Comparison of ENCODE assay signal across 9 cellular contexts in the genomic region with DNA sequence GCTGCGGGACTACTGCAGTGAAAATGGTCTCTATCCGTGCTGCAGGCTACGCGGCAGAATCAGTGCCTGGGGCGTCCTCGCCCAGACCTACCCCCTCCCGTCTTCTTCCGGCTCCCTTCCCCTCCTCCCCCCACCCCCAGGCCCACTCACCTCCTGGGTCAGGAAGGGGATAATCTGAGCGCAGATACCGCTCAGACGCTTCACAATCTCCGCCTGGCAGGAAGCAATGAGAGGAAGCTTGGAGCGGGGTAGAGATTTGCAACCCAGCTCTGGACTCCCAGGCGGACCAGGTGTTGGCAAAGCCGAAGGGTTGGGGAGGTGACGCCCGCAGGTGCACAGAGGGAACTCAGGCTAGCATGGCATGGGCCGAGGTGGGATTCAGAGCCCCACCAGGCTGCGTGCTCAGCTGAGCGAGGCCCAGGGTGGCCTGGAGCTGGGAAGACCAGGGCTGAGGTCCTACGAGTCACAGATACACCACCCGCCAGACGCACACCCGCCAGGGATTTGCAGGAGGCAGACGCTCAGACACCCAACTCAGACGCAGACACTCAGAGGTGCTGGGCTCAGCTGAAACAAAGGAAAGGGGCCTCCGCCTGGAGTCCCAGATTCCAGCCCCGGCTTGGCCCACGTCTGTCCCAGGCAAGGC. TPM values are rescaled to one million over a fixed set of nuclear protein-coding genes. Genes with fewer than 3 reads are reported as not detected.
A peak's percentile ranks its signal among the peaks of the same experiment; 100 is the strongest.
DNase-seq lines count a peak whose midpoint lies in the region; ATAC-seq, FAIRE-seq and TF ChIP-seq lines count a peak whose summit lies in the region.
"Had no signal": no experiment of that assay in that cellular context is flagged by ENCODE, and none has a peak within 500 bp of the region (broad histone marks: within the 10 kb centered on the region; RNA-seq: fewer than 3 reads in every experiment).

No MANE protein-coding gene starts in this region.

- H2AK5ac ChIP-seq in H1 (ENCODE audit: low read depth, low read length) (no peak overlapping the region), neuronal stem cell (ENCODE audit: low read depth, low read length) (peak overlapping the region; percentile 13)

- H3K79me2 ChIP-seq in H1 (ENCODE audit: control insufficient read depth in 1 of 2, insufficient read depth in 2 of 2, low read length in 2 of 2) = no peaks in the 10 kb centered on the region

- H3K23me2 ChIP-seq in H1 (ENCODE audit: low read depth, low read length) = peaks cover 9% of the 10 kb centered on the region; the same call in 1 of the 2 replicates

- H3K27ac ChIP-seq in H1 (ENCODE audit: low read depth, low read length) (no peak overlapping the region), neuronal stem cell (replicated peaks; ENCODE audit: low read length) (no peak overlapping the region)

- no peak overlapping the region for H3K56ac ChIP-seq in H1 (replicated peaks; ENCODE audit: insufficient read length, low read depth, low read length)

- TF ChIP-seq EP300 in H1 (IDR thresholded peaks at IDR 0.05; ENCODE audit: borderline replicate concordance in 1 of 2, low read depth in 2 of 2, low read length in 2 of 2) = no peak

- POLR2A ChIA-PET in H1 (lab: Charles Lee; ENCODE audit: partially characterized antibody) = interaction anchor here (0.8 to 2.8 kb wide), 4 partner anchors 9 to 38 kb away, joined by 3 to 20 read pairs (median 7); no protein-coding TSS in a partner anchor

- H3K36me3 ChIP-seq in H1 (ENCODE audit: control insufficient read depth in 2 of 4, insufficient read depth in 4 of 4, low read length in 3 of 4) (no peaks in the 10 kb centered on the region), neuronal stem cell (replicated peaks in 1 of 2; ENCODE audit: control insufficient read depth in 2 of 2, insufficient read depth in 2 of 2, low read length in 2 of 2) (no peaks in the 10 kb centered on the region)

- H3K27me3 ChIP-seq in H1 (replicated peaks in 1 of 4; ENCODE audit: control insufficient read depth in 3 of 4, extremely low read depth in 1 of 4, insufficient read depth in 3 of 4, low read length in 3 of 4) = peaks cover 9 to 43% (median 35%) of the 10 kb centered on the region in 4 experiments
- peaks cover 18 to 73% (median 54%) of the 10 kb centered on the region in 3 experiments for H3K27me3 ChIP-seq in neuronal stem cell (ENCODE audit: control insufficient read depth in 3 of 3, insufficient read depth in 3 of 3, low read depth in 1 of 3, low read length in 3 of 3)

- no peaks in the 10 kb centered on the region for H3K9me3 ChIP-seq in H1 (ENCODE audit: insufficient read depth in 2 of 2, low read depth in 1 of 2, low read length in 1 of 2)
- peaks cover 0 to 9% of the 10 kb centered on the region in 2 donors for H3K9me3 ChIP-seq in neuronal stem cell (replicated peaks in 1 of 2; ENCODE audit: control insufficient read depth in 2 of 2, insufficient read depth in 1 of 2, low read depth in 1 of 2, low read length in 2 of 2)

- H2BK20ac ChIP-seq in H1 (ENCODE audit: low read length) = no peak overlapping the region

- no peak for TF ChIP-seq CTCF in H1 (IDR thresholded peaks at IDR 0.05; ENCODE audit: control extremely low read depth in 1 of 3, insufficient read depth in 1 of 3, low read depth in 1 of 3, low read length in 3 of 3)

- H3K4me2 ChIP-seq in H1 (ENCODE audit: insufficient read depth in 1 of 2, low read depth in 2 of 2, low read length in 2 of 2) (peak overlapping the region; percentile 74 to 80), neuronal stem cell (ENCODE audit: insufficient read depth, low read length, poor library complexity, severe bottlenecking) (peak overlapping the region; percentile 20)

- H3K9ac ChIP-seq in H1 (replicated peaks in 1 of 4; ENCODE audit: extremely low read depth in 1 of 4, low read depth in 3 of 4, low read length in 3 of 4) (no peak overlapping the region), neuronal stem cell (ENCODE audit: low read depth, low read length, poor library complexity) (peak overlapping the region; percentile 24)

- H2BK15ac ChIP-seq in H1 (ENCODE audit: low read length) (peak overlapping the region; percentile 20; the same call in 1 of the 2 replicates), neuronal stem cell (ENCODE audit: low read length) (no peak overlapping the region)

- H3K4me3 ChIP-seq in H1 (ENCODE audit: extremely low read depth in 1 of 4, insufficient read depth in 2 of 4, low read depth in 3 of 4, low read length in 4 of 4) (peak overlapping the region; percentile 4 to 46 (median 8); a peak in 5 of 8 replicates), neuronal stem cell (ENCODE audit: low read length in 2 of 2) (no peak overlapping the region)

- 26% methylated on average over 21 of the region's 29 CpGs; no CpG with 5 or more reads in 1 of the 2 experiments for WGBS in H1 (ENCODE audit: extremely low coverage in 1 of 2, insufficient coverage in 1 of 2, insufficient read length in 1 of 2, insufficient replicate concordance in 2 of 2, low coverage in 1 of 2, low lambda C conversion rate in 2 of 2, missing lambda C conversion rate in 1 of 2), 2 experiments
- no CpG with 5 or more reads among the region's 29 CpGs for WGBS in neuronal stem cell (ENCODE audit: extremely low coverage in 2 of 2, insufficient read length in 2 of 2, insufficient replicate concordance in 1 of 2), 2 donors

- CTCF ChIA-PET in H1 (lab: Charles Lee; ENCODE audit: partially characterized antibody) = interaction anchor here (0.6 to 2.4 kb wide), 12 partner anchors 10 to 137 kb away, joined by 3 to 10 read pairs (median 4); no protein-coding TSS in a partner anchor

- H2BK120ac ChIP-seq in H1 (replicated peaks; ENCODE audit: low read depth, low read length) = peak overlapping the region; percentile 24
- no peak overlapping the region for H2BK120ac ChIP-seq in neuronal stem cell (ENCODE audit: low read depth, low read length)

- H3K23ac ChIP-seq in H1 (ENCODE audit: insufficient read length) = no peak overlapping the region
- H3K23ac ChIP-seq in neuronal stem cell (ENCODE audit: low read depth, low read length, poor library complexity) = peak overlapping the region; percentile 85

- no peak for TF ChIP-seq RAD21 in H1 (IDR thresholded peaks at IDR 0.05 in 1 of 2, conservative IDR thresholded peaks at IDR 0.05 in 1 of 2; ENCODE audit: low read depth in 2 of 2, low read length in 2 of 2)

- DNase-seq in NCI-H2107 treated with DMSO at 0.1 percent for 48 hours (lab: John Stamatoyannopoulos, UW; ENCODE audit: unreplicated experiment) (peak; percentile 60), NCI-H2107 (lab: John Stamatoyannopoulos, UW) (no peak), NCI-H82 treated with DMSO at 0.1 percent for 48 hours (lab: John Stamatoyannopoulos, UW; ENCODE audit: unreplicated experiment) (peak; percentile 14), H1 (ENCODE audit: low read depth in 1 of 2, low spot score in 2 of 2) (peak in 1 of 2 experiments; percentile 67), neuronal stem cell (ENCODE audit: low spot score) (no peak), ACHN (no peak), NCI-H2171 treated with DMSO at 0.1 percent for 48 hours (lab: John Stamatoyannopoulos, UW) (no peak)
- DNase-seq: 8988T had no signal

- H3K4ac ChIP-seq in H1 (replicated peaks; ENCODE audit: insufficient read length, low read depth, low read length) = peak overlapping the region; percentile 71
- H3K4ac ChIP-seq in neuronal stem cell (ENCODE audit: low read length) = no peak overlapping the region

- no peak for FAIRE-seq in H1 (lab: Jason Lieb, UNC)

- H3K4me1 ChIP-seq in H1 (replicated peaks in 1 of 4; ENCODE audit: control insufficient read depth in 3 of 4, insufficient read depth in 4 of 4, low read length in 3 of 4) (peaks cover 0 to 18% (median 13%) of the 10 kb centered on the region in 4 experiments; a peak in 6 of 7 replicates), neuronal stem cell (ENCODE audit: control insufficient read depth in 2 of 2, insufficient read depth in 1 of 2, low read depth in 1 of 2, low read length in 2 of 2) (peaks cover 5 to 10% of the 10 kb centered on the region in 2 donors)

- no peak for ATAC-seq in GM18909 (IDR thresholded peaks at IDR 0.05; ENCODE audit: poor library complexity, unreplicated experiment)

- TF ChIP-seq POLR2A in H1 (IDR thresholded peaks at IDR 0.05; ENCODE audit: control extremely low read depth in 1 of 2, low read depth in 2 of 2, low read length in 2 of 2) = no peak

- H3K79me1 ChIP-seq in H1 (ENCODE audit: low read depth, low read length) = no peaks in the 10 kb centered on the region
- H3K79me1 ChIP-seq in neuronal stem cell (ENCODE audit: low read depth, low read length) = no peaks in the 10 kb centered on the region

- peak overlapping the region; percentile 10 for H4K5ac ChIP-seq in H1 (ENCODE audit: insufficient read length, low read depth, low read length)

- H4K91ac ChIP-seq in H1 (replicated peaks; ENCODE audit: insufficient read length, low read length) (peak overlapping the region; percentile 76), neuronal stem cell (ENCODE audit: low read depth, low read length, poor library complexity) (peak overlapping the region; percentile 99)

- no peak overlapping the region for H3K14ac ChIP-seq in H1 (ENCODE audit: insufficient read length)
- peak overlapping the region; percentile 73 for H3K14ac ChIP-seq in neuronal stem cell (ENCODE audit: low read length)

- in situ Hi-C loops in ACHN (cut with HindIII; ENCODE audit: low pct_ligation_motif_present, low pct_unique_long_range_greater_than_20kb, low sequenced_read_pairs) = no loop called here

- H3K18ac ChIP-seq in H1 (ENCODE audit: extremely low read depth, low read length) = peak overlapping the region; percentile 95
- H3K18ac ChIP-seq in neuronal stem cell (ENCODE audit: low read length) = peak overlapping the region; percentile 71

- H4K8ac ChIP-seq in H1 (ENCODE audit: extremely low read depth, insufficient read depth, low read length) = no peak overlapping the region
- H4K8ac ChIP-seq in neuronal stem cell (ENCODE audit: low read depth, low read length) = no peak overlapping the region

- H2BK5ac ChIP-seq in H1 (ENCODE audit: low read depth, low read length) (peak overlapping the region; percentile 55; the same call in 1 of the 2 replicates), neuronal stem cell (ENCODE audit: low read length) (peak overlapping the region; percentile 11)

- H2BK12ac ChIP-seq in H1 (ENCODE audit: low read depth, low read length) (peak overlapping the region; percentile 90; the same call in 1 of the 2 replicates), neuronal stem cell (ENCODE audit: low read length) (no peak overlapping the region)

- H2AFZ ChIP-seq in H1 (ENCODE audit: low read length) = peak overlapping the region; percentile 61
- H2AFZ ChIP-seq in neuronal stem cell (ENCODE audit: low read length) = peak overlapping the region; percentile 53

- H4K20me1 ChIP-seq in H1 (replicated peaks in 1 of 2; ENCODE audit: control insufficient read depth in 1 of 2, insufficient read depth in 2 of 2, low read length in 2 of 2) = no peaks in the 10 kb centered on the region

RNA-seq across cellular contexts. Expression of a gene that starts 4.1 kb away (rescaled TPM):
- total RNA-seq in H1 (2021; fragmentation: NEBNext Ultra II Directional; extraction: Animal tissue kit (Norgen Biotek cat#: 25700)) = 11.5 and 12.5 TPM in 2 replicates
- 8.0 and 12.7 TPM in 2 replicates for polyA plus RNA-seq in H1 (2011; rRNA removed)
- 8.4 TPM for polyA plus RNA-seq in H1 (2011; cell fraction: cytosol; rRNA removed)
- polyA plus RNA-seq in H1 (2011; cell fraction: nucleus; rRNA removed) = 24.8 TPM
- polyA plus RNA-seq in H1 (2012, experiment 1 of 2) = 7.6 to 12.3 TPM (median 10.7 TPM) in 4 replicates
- polyA plus RNA-seq in H1 (2012, experiment 2 of 2) = 8.3 TPM
- polyA plus RNA-seq in H1 (2013, experiment 1 of 2) = 19.4 TPM
- 19.1 TPM for polyA plus RNA-seq in H1 (2013, experiment 2 of 2)
- polyA minus RNA-seq in H1 (2011; rRNA and poly(A)+ RNA removed) = 2.6 and 3.4 TPM in 2 replicates
- 6.7 TPM for polyA minus RNA-seq in H1 (2011; cell fraction: cytosol; rRNA and poly(A)+ RNA removed)
- 6.8 TPM for polyA minus RNA-seq in H1 (2011; cell fraction: nucleus; rRNA and poly(A)+ RNA removed)
- polyA plus RNA-seq in neuronal stem cell (2013, experiment 1 of 2) = 0.36 TPM
- polyA plus RNA-seq in neuronal stem cell (2013, experiment 2 of 2) = 0.21 TPM

RNA-seq across cellular contexts. Expression of a gene that starts 37.3 kb away (rescaled TPM):
- total RNA-seq in H1 (2021; fragmentation: NEBNext Ultra II Directional; extraction: Animal tissue kit (Norgen Biotek cat#: 25700)) = 187 and 197 TPM in 2 replicates
- polyA plus RNA-seq in H1 (2011; rRNA removed) = 285 and 392 TPM in 2 replicates
- polyA plus RNA-seq in H1 (2011; cell fraction: cytosol; rRNA removed) = 228 TPM
- polyA plus RNA-seq in H1 (2011; cell fraction: nucleus; rRNA removed) = 492 TPM
- 186 to 340 TPM (median 248 TPM) in 4 replicates for polyA plus RNA-seq in H1 (2012, experiment 1 of 2)
- 326 TPM for polyA plus RNA-seq in H1 (2012, experiment 2 of 2)
- polyA plus RNA-seq in H1 (2013, experiment 1 of 2) = 164 TPM
- polyA plus RNA-seq in H1 (2013, experiment 2 of 2) = 162 TPM
- 155 and 179 TPM in 2 replicates for polyA minus RNA-seq in H1 (2011; rRNA and poly(A)+ RNA removed)
- polyA minus RNA-seq in H1 (2011; cell fraction: cytosol; rRNA and poly(A)+ RNA removed) = 203 TPM
- polyA minus RNA-seq in H1 (2011; cell fraction: nucleus; rRNA and poly(A)+ RNA removed) = 91.6 TPM
- polyA plus RNA-seq in neuronal stem cell (2013, experiment 1 of 2) = 162 TPM
- polyA plus RNA-seq in neuronal stem cell (2013, experiment 2 of 2) = 164 TPM

RNA-seq across cellular contexts. Expression of a gene that starts 47.6 kb away (rescaled TPM):
- 1.8 and 2.5 TPM in 2 replicates for total RNA-seq in H1 (2021; fragmentation: NEBNext Ultra II Directional; extraction: Animal tissue kit (Norgen Biotek cat#: 25700))
- 2.9 and 3.4 TPM in 2 replicates for polyA plus RNA-seq in H1 (2011; rRNA removed)
- polyA plus RNA-seq in H1 (2011; cell fraction: cytosol; rRNA removed) = 4.1 TPM
- polyA plus RNA-seq in H1 (2011; cell fraction: nucleus; rRNA removed) = 8.6 TPM
- 1.5 to 2.8 TPM (median 2.3 TPM) in 4 replicates for polyA plus RNA-seq in H1 (2012, experiment 1 of 2)
- 1.7 TPM for polyA plus RNA-seq in H1 (2012, experiment 2 of 2)
- 2.5 TPM for polyA plus RNA-seq in H1 (2013, experiment 1 of 2)
- 2.4 TPM for polyA plus RNA-seq in H1 (2013, experiment 2 of 2)
- polyA minus RNA-seq in H1 (2011; rRNA and poly(A)+ RNA removed) = 1.3 and 1.5 TPM in 2 replicates
- polyA minus RNA-seq in H1 (2011; cell fraction: cytosol; rRNA and poly(A)+ RNA removed) = 2.2 TPM
- polyA minus RNA-seq in H1 (2011; cell fraction: nucleus; rRNA and poly(A)+ RNA removed) = 2.4 TPM
- 0.88 TPM for polyA plus RNA-seq in neuronal stem cell (2013, experiment 1 of 2)
- polyA plus RNA-seq in neuronal stem cell (2013, experiment 2 of 2) = 0.75 TPM

Comparison
In these comparisons a context has a peak if more than half of its experiments do, and no peak if none do; other contexts are left out.
1. DNase-seq: peak in NCI-H2107 treated with DMSO at 0.1 percent for 48 hours (single experiment) and NCI-H82 treated with DMSO at 0.1 percent for 48 hours (single experiment); none in NCI-H2107 (single experiment), neuronal stem cell (single experiment), ACHN (single experiment) and NCI-H2171 treated with DMSO at 0.1 percent for 48 hours (single experiment).
2. H3K4me3 ChIP-seq: peak in H1 (4 of 4); none in neuronal stem cell (0 of 2).